Comparison of ENCODE assay signal across 1 cellular context in the genomic region with DNA sequence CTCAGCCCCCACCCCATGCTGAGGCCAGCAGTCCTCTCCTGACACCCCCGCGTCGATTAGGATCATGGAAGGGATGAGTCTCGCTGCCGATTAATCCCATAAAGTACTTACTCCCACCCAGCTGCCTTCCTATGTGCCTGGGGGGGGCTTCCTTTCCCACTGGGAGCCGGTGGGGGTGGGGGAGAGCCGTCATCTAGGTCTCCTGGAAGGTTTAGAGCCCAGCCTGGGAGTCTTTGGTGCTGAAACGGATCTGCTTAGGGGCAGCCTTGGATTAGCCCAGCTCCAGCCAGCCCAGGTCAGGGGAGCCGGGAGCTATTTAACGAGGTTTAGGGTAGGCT.
TF ChIP-seq lines count a peak whose summit lies in the region.

No MANE protein-coding gene starts in this region.

TF ChIP-seq in GM23338, 12 proteins besides CTCF, POLR2A, EP300 and RAD21 (continued from another document):
- TF ChIP-seq, protein P1, sequence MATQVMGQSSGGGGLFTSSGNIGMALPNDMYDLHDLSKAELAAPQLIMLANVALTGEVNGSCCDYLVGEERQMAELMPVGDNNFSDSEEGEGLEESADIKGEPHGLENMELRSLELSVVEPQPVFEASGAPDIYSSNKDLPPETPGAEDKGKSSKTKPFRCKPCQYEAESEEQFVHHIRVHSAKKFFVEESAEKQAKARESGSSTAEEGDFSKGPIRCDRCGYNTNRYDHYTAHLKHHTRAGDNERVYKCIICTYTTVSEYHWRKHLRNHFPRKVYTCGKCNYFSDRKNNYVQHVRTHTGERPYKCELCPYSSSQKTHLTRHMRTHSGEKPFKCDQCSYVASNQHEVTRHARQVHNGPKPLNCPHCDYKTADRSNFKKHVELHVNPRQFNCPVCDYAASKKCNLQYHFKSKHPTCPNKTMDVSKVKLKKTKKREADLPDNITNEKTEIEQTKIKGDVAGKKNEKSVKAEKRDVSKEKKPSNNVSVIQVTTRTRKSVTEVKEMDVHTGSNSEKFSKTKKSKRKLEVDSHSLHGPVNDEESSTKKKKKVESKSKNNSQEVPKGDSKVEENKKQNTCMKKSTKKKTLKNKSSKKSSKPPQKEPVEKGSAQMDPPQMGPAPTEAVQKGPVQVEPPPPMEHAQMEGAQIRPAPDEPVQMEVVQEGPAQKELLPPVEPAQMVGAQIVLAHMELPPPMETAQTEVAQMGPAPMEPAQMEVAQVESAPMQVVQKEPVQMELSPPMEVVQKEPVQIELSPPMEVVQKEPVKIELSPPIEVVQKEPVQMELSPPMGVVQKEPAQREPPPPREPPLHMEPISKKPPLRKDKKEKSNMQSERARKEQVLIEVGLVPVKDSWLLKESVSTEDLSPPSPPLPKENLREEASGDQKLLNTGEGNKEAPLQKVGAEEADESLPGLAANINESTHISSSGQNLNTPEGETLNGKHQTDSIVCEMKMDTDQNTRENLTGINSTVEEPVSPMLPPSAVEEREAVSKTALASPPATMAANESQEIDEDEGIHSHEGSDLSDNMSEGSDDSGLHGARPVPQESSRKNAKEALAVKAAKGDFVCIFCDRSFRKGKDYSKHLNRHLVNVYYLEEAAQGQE (IDR thresholded peaks at IDR 0.05; ENCODE audit: unreplicated experiment) = no peak
- TF ChIP-seq, protein P2, sequence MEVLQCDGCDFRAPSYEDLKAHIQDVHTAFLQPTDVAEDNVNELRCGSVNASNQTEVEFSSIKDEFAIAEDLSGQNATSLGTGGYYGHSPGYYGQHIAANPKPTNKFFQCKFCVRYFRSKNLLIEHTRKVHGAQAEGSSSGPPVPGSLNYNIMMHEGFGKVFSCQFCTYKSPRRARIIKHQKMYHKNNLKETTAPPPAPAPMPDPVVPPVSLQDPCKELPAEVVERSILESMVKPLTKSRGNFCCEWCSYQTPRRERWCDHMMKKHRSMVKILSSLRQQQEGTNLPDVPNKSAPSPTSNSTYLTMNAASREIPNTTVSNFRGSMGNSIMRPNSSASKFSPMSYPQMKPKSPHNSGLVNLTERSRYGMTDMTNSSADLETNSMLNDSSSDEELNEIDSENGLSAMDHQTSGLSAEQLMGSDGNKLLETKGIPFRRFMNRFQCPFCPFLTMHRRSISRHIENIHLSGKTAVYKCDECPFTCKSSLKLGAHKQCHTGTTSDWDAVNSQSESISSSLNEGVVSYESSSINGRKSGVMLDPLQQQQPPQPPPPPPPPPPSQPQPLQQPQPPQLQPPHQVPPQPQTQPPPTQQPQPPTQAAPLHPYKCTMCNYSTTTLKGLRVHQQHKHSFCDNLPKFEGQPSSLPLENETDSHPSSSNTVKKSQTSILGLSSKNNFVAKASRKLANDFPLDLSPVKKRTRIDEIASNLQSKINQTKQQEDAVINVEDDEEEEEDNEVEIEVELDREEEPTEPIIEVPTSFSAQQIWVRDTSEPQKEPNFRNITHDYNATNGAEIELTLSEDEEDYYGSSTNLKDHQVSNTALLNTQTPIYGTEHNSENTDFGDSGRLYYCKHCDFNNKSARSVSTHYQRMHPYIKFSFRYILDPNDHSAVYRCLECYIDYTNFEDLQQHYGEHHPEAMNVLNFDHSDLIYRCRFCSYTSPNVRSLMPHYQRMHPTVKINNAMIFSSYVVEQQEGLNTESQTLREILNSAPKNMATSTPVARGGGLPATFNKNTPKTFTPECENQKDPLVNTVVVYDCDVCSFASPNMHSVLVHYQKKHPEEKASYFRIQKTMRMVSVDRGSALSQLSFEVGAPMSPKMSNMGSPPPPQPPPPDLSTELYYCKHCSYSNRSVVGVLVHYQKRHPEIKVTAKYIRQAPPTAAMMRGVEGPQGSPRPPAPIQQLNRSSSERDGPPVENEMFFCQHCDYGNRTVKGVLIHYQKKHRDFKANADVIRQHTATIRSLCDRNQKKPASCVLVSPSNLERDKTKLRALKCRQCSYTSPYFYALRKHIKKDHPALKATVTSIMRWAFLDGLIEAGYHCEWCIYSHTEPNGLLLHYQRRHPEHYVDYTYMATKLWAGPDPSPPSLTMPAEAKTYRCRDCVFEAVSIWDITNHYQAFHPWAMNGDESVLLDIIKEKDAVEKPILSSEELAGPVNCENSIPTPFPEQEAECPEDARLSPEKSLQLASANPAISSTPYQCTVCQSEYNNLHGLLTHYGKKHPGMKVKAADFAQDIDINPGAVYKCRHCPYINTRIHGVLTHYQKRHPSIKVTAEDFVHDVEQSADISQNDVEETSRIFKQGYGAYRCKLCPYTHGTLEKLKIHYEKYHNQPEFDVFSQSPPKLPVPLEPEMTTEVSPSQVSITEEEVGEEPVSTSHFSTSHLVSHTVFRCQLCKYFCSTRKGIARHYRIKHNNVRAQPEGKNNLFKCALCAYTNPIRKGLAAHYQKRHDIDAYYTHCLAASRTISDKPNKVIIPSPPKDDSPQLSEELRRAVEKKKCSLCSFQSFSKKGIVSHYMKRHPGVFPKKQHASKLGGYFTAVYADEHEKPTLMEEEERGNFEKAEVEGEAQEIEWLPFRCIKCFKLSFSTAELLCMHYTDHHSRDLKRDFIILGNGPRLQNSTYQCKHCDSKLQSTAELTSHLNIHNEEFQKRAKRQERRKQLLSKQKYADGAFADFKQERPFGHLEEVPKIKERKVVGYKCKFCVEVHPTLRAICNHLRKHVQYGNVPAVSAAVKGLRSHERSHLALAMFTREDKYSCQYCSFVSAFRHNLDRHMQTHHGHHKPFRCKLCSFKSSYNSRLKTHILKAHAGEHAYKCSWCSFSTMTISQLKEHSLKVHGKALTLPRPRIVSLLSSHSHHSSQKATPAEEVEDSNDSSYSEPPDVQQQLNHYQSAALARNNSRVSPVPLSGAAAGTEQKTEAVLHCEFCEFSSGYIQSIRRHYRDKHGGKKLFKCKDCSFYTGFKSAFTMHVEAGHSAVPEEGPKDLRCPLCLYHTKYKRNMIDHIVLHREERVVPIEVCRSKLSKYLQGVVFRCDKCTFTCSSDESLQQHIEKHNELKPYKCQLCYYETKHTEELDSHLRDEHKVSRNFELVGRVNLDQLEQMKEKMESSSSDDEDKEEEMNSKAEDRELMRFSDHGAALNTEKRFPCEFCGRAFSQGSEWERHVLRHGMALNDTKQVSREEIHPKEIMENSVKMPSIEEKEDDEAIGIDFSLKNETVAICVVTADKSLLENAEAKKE (CRISPR knock-in tag; IDR thresholded peaks at IDR 0.05) = no peak
- no peak for TF ChIP-seq POLR2AphosphoS5 (IDR thresholded peaks at IDR 0.05; ENCODE audit: low read depth)
- no peak for TF ChIP-seq EZH2 (IDR thresholded peaks at IDR 0.05; ENCODE audit: low read depth, unreplicated experiment)
- no peak for TF ChIP-seq NANOG (IDR thresholded peaks at IDR 0.05; ENCODE audit: borderline replicate concordance)
- no peak for TF ChIP-seq ZNF331 (CRISPR knock-in tag; IDR thresholded peaks at IDR 0.05; ENCODE audit: low read depth)
- no peak for TF ChIP-seq CREB1 (CRISPR knock-in tag; IDR thresholded peaks at IDR 0.05; ENCODE audit: low read depth)
- no peak for TF ChIP-seq JUNB (IDR thresholded peaks at IDR 0.05; ENCODE audit: unreplicated experiment)
- no peak for TF ChIP-seq ETS1 (IDR thresholded peaks at IDR 0.05)
- TF ChIP-seq EZH2phosphoT487 (IDR thresholded peaks at IDR 0.05; ENCODE audit: unreplicated experiment) = no peak
- TF ChIP-seq STAT1 (IDR thresholded peaks at IDR 0.05; ENCODE audit: unreplicated experiment) = no peak
